In the genomic region with DNA sequence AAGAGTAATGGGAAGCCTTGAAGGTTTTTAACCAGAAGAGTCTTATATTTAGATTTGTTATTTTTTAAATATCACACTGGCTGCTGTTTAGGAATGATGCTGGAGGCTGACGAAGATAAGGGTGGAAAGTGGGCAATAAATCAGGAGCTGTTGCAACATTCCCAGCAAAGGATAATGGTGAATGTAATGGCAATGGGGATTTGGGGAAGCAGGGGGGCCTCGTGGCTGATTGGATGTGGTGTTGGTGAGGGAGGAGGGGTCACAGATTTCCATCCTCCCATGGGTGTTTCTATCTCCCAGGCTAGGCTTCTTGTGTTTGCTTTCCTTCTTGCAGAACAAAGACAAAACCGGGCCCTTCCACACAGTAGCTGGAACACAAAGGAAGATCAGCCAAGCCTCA, we compare ENCODE assay signal across 1 cellular context.
TF ChIP-seq lines count a peak whose summit lies in the region.

No MANE protein-coding gene starts in this region.

TF ChIP-seq in K562, 482 proteins besides CTCF, POLR2A, EP300 and RAD21:
- TF ChIP-seq, protein P1, sequence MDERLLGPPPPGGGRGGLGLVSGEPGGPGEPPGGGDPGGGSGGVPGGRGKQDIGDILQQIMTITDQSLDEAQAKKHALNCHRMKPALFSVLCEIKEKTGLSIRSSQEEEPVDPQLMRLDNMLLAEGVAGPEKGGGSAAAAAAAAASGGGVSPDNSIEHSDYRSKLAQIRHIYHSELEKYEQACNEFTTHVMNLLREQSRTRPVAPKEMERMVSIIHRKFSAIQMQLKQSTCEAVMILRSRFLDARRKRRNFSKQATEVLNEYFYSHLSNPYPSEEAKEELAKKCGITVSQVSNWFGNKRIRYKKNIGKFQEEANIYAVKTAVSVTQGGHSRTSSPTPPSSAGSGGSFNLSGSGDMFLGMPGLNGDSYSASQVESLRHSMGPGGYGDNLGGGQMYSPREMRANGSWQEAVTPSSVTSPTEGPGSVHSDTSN (CRISPR knock-in tag; IDR thresholded peaks at IDR 0.05; ENCODE audit: low read depth): no peak
- TF ChIP-seq, protein P1 (tag; conservative IDR thresholded peaks at IDR 0.05; ENCODE audit: low read depth): 0 out of 2 replicates have a peak, but pooled peaks have one; percentile 34
- TF ChIP-seq HIVEP1 (CRISPR knock-in tag; IDR thresholded peaks at IDR 0.05): no peak
